In genomic region chr15:60534051-60534450, GRCh38 we compare ENCODE assay signal across 15 cellular contexts. TPM values are rescaled to one million over a fixed set of nuclear protein-coding genes. Genes with fewer than 3 reads are reported as not detected.
DNase-seq lines count a peak whose midpoint lies in the region; ATAC-seq and TF ChIP-seq lines count a peak whose summit lies in the region.
"Had no signal": no experiment of that assay in that cellular context is flagged by ENCODE, and none has a peak within 500 bp of the region (broad histone marks: within the 10 kb centered on the region; RNA-seq: fewer than 3 reads in every experiment).

No MANE protein-coding gene starts in this region.

- no peak for DNase-seq in stimulated activated naive CD8-positive, alpha-beta T cell treated with anti-CD3 and anti-CD28 coated beads, Interleukin-15, amount 100 ng/mL, for 72 hours
- DNase-seq in adrenal gland (peak in 4 of 7 donors; percentile 44 to 60 (median 58)), SHP77 (lab: John Stamatoyannopoulos, UW) (no peak), SJCRH30 (no peak)
- DNase-seq in naive thymus-derived CD8-positive, alpha-beta T cell = no peak
- DNase-seq: DMS79 treated with DMSO at 0.1 percent for 48 hours, KG1, NCI-H187, NCI-H2107, NCI-H2227 treated with DMSO at 0.1 percent for 48 hours, NCI-H524 treated with DMSO at 0.1 percent for 48 hours, RPMI8226 had no signal

- TF ChIP-seq POLR2A in adrenal gland (IDR thresholded peaks at IDR 0.05) = no peak

- intact Hi-C loops in adrenal gland (cut with DNase I) = no loop called here

- no peak overlapping the region for H3K4me3 ChIP-seq in adrenal gland
- no peak overlapping the region for H3K4me3 ChIP-seq in SJCRH30
- H3K4me3 ChIP-seq: BLaER1 had no signal

- 62 to 79% (median 68%) methylated on average over 7 of the region's 7 CpGs for WGBS in adrenal gland, 4 donors

- peak overlapping the region; percentile 41 for H3K27ac Mint-ChIP-seq in stimulated activated naive CD8-positive, alpha-beta T cell treated with anti-CD3 and anti-CD28 coated beads, Interleukin-15, Interleukin-2, amounts not matched to agents 100 ng/mL and 50 ng/mL, for 24 hours
- H3K27ac Mint-ChIP-seq in stimulated activated naive CD8-positive, alpha-beta T cell treated with anti-CD3 and anti-CD28 coated beads, Interleukin-15, amount 100 ng/mL, for 72 hours = no peak overlapping the region
- peak overlapping the region in 7 of 10 donors; percentile 5 to 80 (median 40) for H3K27ac Mint-ChIP-seq in naive thymus-derived CD8-positive, alpha-beta T cell

- ATAC-seq in stimulated activated naive CD8-positive, alpha-beta T cell treated with anti-CD3 and anti-CD28 coated beads, Interleukin-15, amount 100 ng/mL, for 72 hours = no peak
- no peak for ATAC-seq in naive thymus-derived CD8-positive, alpha-beta T cell
- ATAC-seq in GM21576 (IDR thresholded peaks at IDR 0.05; ENCODE audit: unreplicated experiment) = no peak

- no peaks in the 10 kb centered on the region for H3K27me3 Mint-ChIP-seq in stimulated activated naive CD8-positive, alpha-beta T cell treated with anti-CD3 and anti-CD28 coated beads, Interleukin-15, Interleukin-2, amounts not matched to agents 100 ng/mL and 50 ng/mL, for 24 hours
- no peaks in the 10 kb centered on the region for H3K27me3 Mint-ChIP-seq in stimulated activated naive CD8-positive, alpha-beta T cell treated with anti-CD3 and anti-CD28 coated beads, Interleukin-15, amount 100 ng/mL, for 72 hours
- H3K27me3 Mint-ChIP-seq in naive thymus-derived CD8-positive, alpha-beta T cell = no peaks in the 10 kb centered on the region

- H3K27me3 ChIP-seq in adrenal gland = no peaks in the 10 kb centered on the region
- H3K27me3 ChIP-seq in SJCRH30 = no peaks in the 10 kb centered on the region
- H3K27me3 ChIP-seq: BLaER1 had no signal

- H3K4me1 ChIP-seq in adrenal gland (replicated peaks in 1 of 2) (peaks cover 36 to 55% of the 10 kb centered on the region in 2 donors), SJCRH30 (no peaks in the 10 kb centered on the region)
- H3K4me1 ChIP-seq: BLaER1 had no signal

- H3K4me1 Mint-ChIP-seq in stimulated activated naive CD8-positive, alpha-beta T cell treated with anti-CD3 and anti-CD28 coated beads, Interleukin-15, Interleukin-2, amounts not matched to agents 100 ng/mL and 50 ng/mL, for 24 hours (ENCODE audit: low read depth) = peaks cover 81% of the 10 kb centered on the region
- peaks cover 61% of the 10 kb centered on the region for H3K4me1 Mint-ChIP-seq in stimulated activated naive CD8-positive, alpha-beta T cell treated with anti-CD3 and anti-CD28 coated beads, Interleukin-15, amount 100 ng/mL, for 72 hours
- peaks cover 32 to 85% (median 76%) of the 10 kb centered on the region in 4 donors for H3K4me1 Mint-ChIP-seq in naive thymus-derived CD8-positive, alpha-beta T cell

- H3K36me3 ChIP-seq in adrenal gland (replicated peaks in 1 of 2) = no peaks in the 10 kb centered on the region
- peaks cover 13% of the 10 kb centered on the region; the same call in 1 of the 2 replicates for H3K36me3 ChIP-seq in SJCRH30

- peaks cover 11% of the 10 kb centered on the region for H3K36me3 Mint-ChIP-seq in stimulated activated naive CD8-positive, alpha-beta T cell treated with anti-CD3 and anti-CD28 coated beads, Interleukin-15, Interleukin-2, amounts not matched to agents 100 ng/mL and 50 ng/mL, for 24 hours (ENCODE audit: low read depth)
- H3K36me3 Mint-ChIP-seq in naive thymus-derived CD8-positive, alpha-beta T cell = peaks cover 0 to 38% (median 6%) of the 10 kb centered on the region in 3 donors

- peak overlapping the region in 2 of 5 donors; percentile 60 to 61 for H3K27ac ChIP-seq in adrenal gland
- no peak overlapping the region for H3K27ac ChIP-seq in SJCRH30
- H3K27ac ChIP-seq: BLaER1 had no signal

- no peak for TF ChIP-seq CTCF in adrenal gland (IDR thresholded peaks at IDR 0.05)

- POLR2A ChIA-PET in naive thymus-derived CD8-positive, alpha-beta T cell (lab: Charles Lee) = no interaction called here

- H3K9me3 ChIP-seq in adrenal gland (replicated peaks in 1 of 3) (no peaks in the 10 kb centered on the region), SJCRH30 (replicated peaks) (no peaks in the 10 kb centered on the region; the same call in 1 of the 2 replicates)
- H3K9me3 ChIP-seq: BLaER1 had no signal

- H3K4me3 Mint-ChIP-seq in stimulated activated naive CD8-positive, alpha-beta T cell treated with anti-CD3 and anti-CD28 coated beads, Interleukin-15, Interleukin-2, amounts not matched to agents 100 ng/mL and 50 ng/mL, for 24 hours = no peak overlapping the region
- no peak overlapping the region for H3K4me3 Mint-ChIP-seq in stimulated activated naive CD8-positive, alpha-beta T cell treated with anti-CD3 and anti-CD28 coated beads, Interleukin-15, amount 100 ng/mL, for 72 hours
- no peak overlapping the region for H3K4me3 Mint-ChIP-seq in naive thymus-derived CD8-positive, alpha-beta T cell

- no peaks in the 10 kb centered on the region for H3K9me3 Mint-ChIP-seq in stimulated activated naive CD8-positive, alpha-beta T cell treated with anti-CD3 and anti-CD28 coated beads, Interleukin-15, Interleukin-2, amounts not matched to agents 100 ng/mL and 50 ng/mL, for 24 hours
- H3K9me3 Mint-ChIP-seq in stimulated activated naive CD8-positive, alpha-beta T cell treated with anti-CD3 and anti-CD28 coated beads, Interleukin-15, amount 100 ng/mL, for 72 hours = no peaks in the 10 kb centered on the region
- H3K9me3 Mint-ChIP-seq in naive thymus-derived CD8-positive, alpha-beta T cell = no peaks in the 10 kb centered on the region

RNA-seq across cellular contexts. Expression of gene ICE2, which starts 55.1 kb away (rescaled TPM):
- 10 to 100 TPM; 13.6 to 53.7 (median 38.3) TPM for total RNA-seq in adrenal gland
- polyA plus RNA-seq in adrenal gland = 10 to 100 TPM; 14.2 to 42.2 (median 15.6) TPM
- total RNA-seq in naive thymus-derived CD8-positive, alpha-beta T cell = 10 to 100 TPM; 64.2 to 70.4 TPM
- polyA plus RNA-seq in naive thymus-derived CD8-positive, alpha-beta T cell = 10 to 100 TPM; 68.6 to 71.4 (median 69.2) TPM
- total RNA-seq in SJCRH30 (2014; rRNA removed; shearing (Covaris generic)) = 37.4 and 42.4 TPM in 2 replicates

Comparison
In these comparisons a context has a peak if more than half of its experiments do, and no peak if none do; other contexts are left out.
1. H3K27ac Mint-ChIP-seq: peak in stimulated activated naive CD8-positive, alpha-beta T cell treated with anti-CD3 and anti-CD28 coated beads, Interleukin-15, Interleukin-2, amounts not matched to agents 100 ng/mL and 50 ng/mL, for 24 hours (single experiment) and naive thymus-derived CD8-positive, alpha-beta T cell (7 of 10); none in stimulated activated naive CD8-positive, alpha-beta T cell treated with anti-CD3 and anti-CD28 coated beads, Interleukin-15, amount 100 ng/mL, for 72 hours (0 of 2).
2. DNase-seq: peak in adrenal gland (4 of 7); none in stimulated activated naive CD8-positive, alpha-beta T cell treated with anti-CD3 and anti-CD28 coated beads, Interleukin-15, amount 100 ng/mL, for 72 hours (0 of 2), naive thymus-derived CD8-positive, alpha-beta T cell (0 of 10), SHP77 (0 of 2) and SJCRH30 (0 of 2).